In genomic region chr20:20849126-20849525, GRCh38 we compare ENCODE assay signal across 18 cellular contexts.
DNase-seq lines count a peak whose midpoint lies in the region; ATAC-seq, FAIRE-seq and TF ChIP-seq lines count a peak whose summit lies in the region.
"Had no signal": no experiment of that assay in that cellular context is flagged by ENCODE, and none has a peak within 500 bp of the region (broad histone marks: within the 10 kb centered on the region; RNA-seq: fewer than 3 reads in every experiment).

No MANE protein-coding gene starts in this region.

- 91% methylated on average over 8 of the region's 8 CpGs; no CpG with 5 or more reads in 1 of the 2 experiments for WGBS in H1 (ENCODE audit: extremely low coverage in 1 of 2, insufficient coverage in 1 of 2, insufficient read length in 1 of 2, insufficient replicate concordance in 2 of 2, low coverage in 1 of 2, low lambda C conversion rate in 2 of 2, missing lambda C conversion rate in 1 of 2), 2 experiments
- WGBS in H9 (ENCODE audit: extremely low coverage, insufficient read length, low lambda C conversion rate): no CpG with 5 or more reads among the region's 8 CpGs

- no peak for TF ChIP-seq RAD21 in H1 (IDR thresholded peaks at IDR 0.05 in 1 of 2, conservative IDR thresholded peaks at IDR 0.05 in 1 of 2; ENCODE audit: low read depth in 2 of 2, low read length in 2 of 2)

- no peak overlapping the region for H4K5ac ChIP-seq in H1 (ENCODE audit: insufficient read length, low read depth, low read length)
- no peak overlapping the region for H4K5ac ChIP-seq in H9 (ENCODE audit: insufficient read length, low read depth, low read length)

- H3K4me3 ChIP-seq in H1 (ENCODE audit: extremely low read depth in 1 of 4, insufficient read depth in 2 of 4, low read depth in 3 of 4, low read length in 4 of 4): no peak overlapping the region

- H3K4me1 ChIP-seq in H1 (replicated peaks in 1 of 4; ENCODE audit: control insufficient read depth in 3 of 4, insufficient read depth in 4 of 4, low read length in 3 of 4): no peaks in the 10 kb centered on the region
- no peaks in the 10 kb centered on the region; the same call in 1 of the 2 replicates for H3K4me1 ChIP-seq in H9 (ENCODE audit: insufficient read depth, low read length)

- peaks cover 3 to 8% of the 10 kb centered on the region in 2 experiments; a peak in 3 of 5 replicates for H3K9me3 Mint-ChIP-seq in H9
- H3K9me3 Mint-ChIP-seq: CD4-positive, CD25-positive, alpha-beta regulatory T cell had no signal

- H3K36me3 Mint-ChIP-seq in H9 (ENCODE audit: insufficient read depth in 1 of 3, low read depth in 3 of 3): no peaks in the 10 kb centered on the region; a peak in 1 of 7 replicates
- H3K36me3 Mint-ChIP-seq: CD4-positive, CD25-positive, alpha-beta regulatory T cell had no signal

- H4K91ac ChIP-seq in H1 (replicated peaks; ENCODE audit: insufficient read length, low read length) (no peak overlapping the region), H9 (ENCODE audit: insufficient read length, low read depth, low read length) (no peak overlapping the region)

- no peak overlapping the region for H3T11ph ChIP-seq in H9 (ENCODE audit: low read length)

- H3K18ac ChIP-seq in H1 (ENCODE audit: extremely low read depth, low read length) (no peak overlapping the region), H9 (ENCODE audit: insufficient read length, low read depth, low read length) (no peak overlapping the region)

- no peak overlapping the region for H3K14ac ChIP-seq in H1 (ENCODE audit: insufficient read length)
- H3K14ac ChIP-seq in H9 (ENCODE audit: insufficient read depth, low read length): no peak overlapping the region

- POLR2A ChIA-PET in H1 (lab: Charles Lee; ENCODE audit: partially characterized antibody): no interaction called here

- H3K27ac ChIP-seq in H1 (ENCODE audit: low read depth, low read length) (no peak overlapping the region), H9 (ENCODE audit: insufficient read length, low read depth, low read length) (no peak overlapping the region)

- in situ Hi-C loops in G401 (cut with HindIII; ENCODE audit: low sequenced_read_pairs): no loop called here

- H2BK5ac ChIP-seq in H1 (ENCODE audit: low read depth, low read length): no peak overlapping the region
- H2BK5ac ChIP-seq in H9 (ENCODE audit: insufficient read length, low read length): no peak overlapping the region

- no peak for TF ChIP-seq EP300 in H1 (IDR thresholded peaks at IDR 0.05; ENCODE audit: borderline replicate concordance in 1 of 2, low read depth in 2 of 2, low read length in 2 of 2)

- H2AFZ ChIP-seq in H1 (ENCODE audit: low read length) (no peak overlapping the region), H9 (ENCODE audit: low read length) (no peak overlapping the region)

- H3K23me2 ChIP-seq in H1 (ENCODE audit: low read depth, low read length) (no peaks in the 10 kb centered on the region), H9 (ENCODE audit: insufficient read length, low read depth, low read length, poor library complexity, severe bottlenecking) (no peaks in the 10 kb centered on the region)

- no peaks in the 10 kb centered on the region for H3K36me3 ChIP-seq in H1 (ENCODE audit: control insufficient read depth in 2 of 4, insufficient read depth in 4 of 4, low read length in 3 of 4)

- H4K20me1 ChIP-seq in H1 (replicated peaks in 1 of 2; ENCODE audit: control insufficient read depth in 1 of 2, insufficient read depth in 2 of 2, low read length in 2 of 2) (no peaks in the 10 kb centered on the region), H9 (ENCODE audit: control insufficient read depth, insufficient read depth, insufficient read length) (no peaks in the 10 kb centered on the region)

- H3K4me2 ChIP-seq in H1 (ENCODE audit: insufficient read depth in 1 of 2, low read depth in 2 of 2, low read length in 2 of 2) (no peak overlapping the region), H9 (ENCODE audit: insufficient read depth, insufficient read length, low read length) (no peak overlapping the region)

- no peak overlapping the region for H3K9ac ChIP-seq in H1 (replicated peaks in 1 of 4; ENCODE audit: extremely low read depth in 1 of 4, low read depth in 3 of 4, low read length in 3 of 4)
- no peak overlapping the region for H3K9ac ChIP-seq in H9 (ENCODE audit: extremely low read depth, insufficient read length, low read length)

- H3K79me1 ChIP-seq in H1 (ENCODE audit: low read depth, low read length) (no peaks in the 10 kb centered on the region), H9 (ENCODE audit: insufficient read depth, low read depth, low read length, poor library complexity, severe bottlenecking) (no peaks in the 10 kb centered on the region)

- H3K4ac ChIP-seq in H1 (replicated peaks; ENCODE audit: insufficient read length, low read depth, low read length) (no peak overlapping the region), H9 (ENCODE audit: low read depth, low read length) (no peak overlapping the region)

- peaks cover 6% of the 10 kb centered on the region for H3K27me3 Mint-ChIP-seq in H9 (ENCODE audit: low read depth)

- H3K4me1 Mint-ChIP-seq in H9: peaks cover 8 to 10% of the 10 kb centered on the region in 2 experiments; a peak in 3 of 4 replicates
- H3K4me1 Mint-ChIP-seq: CD4-positive, CD25-positive, alpha-beta regulatory T cell had no signal

- TF ChIP-seq POLR2A in H1 (IDR thresholded peaks at IDR 0.05; ENCODE audit: control extremely low read depth in 1 of 2, low read depth in 2 of 2, low read length in 2 of 2): no peak

- H4K8ac ChIP-seq in H1 (ENCODE audit: extremely low read depth, insufficient read depth, low read length) (peak overlapping the region; percentile 59; the same call in 1 of the 2 replicates), H9 (replicated peaks; ENCODE audit: insufficient read length, low read depth, low read length) (no peak overlapping the region)

- H3K56ac ChIP-seq in H1 (replicated peaks; ENCODE audit: insufficient read length, low read depth, low read length): no peak overlapping the region
- H3K56ac ChIP-seq in H9 (ENCODE audit: insufficient read length, low read depth, low read length): no peak overlapping the region

- H2BK20ac ChIP-seq in H1 (ENCODE audit: low read length): no peak overlapping the region
- H2BK20ac ChIP-seq in H9 (ENCODE audit: low read depth, low read length, poor library complexity, severe bottlenecking): no peak overlapping the region

- H2AK5ac ChIP-seq in H1 (ENCODE audit: low read depth, low read length): no peak overlapping the region
- no peak overlapping the region for H2AK5ac ChIP-seq in H9 (ENCODE audit: insufficient read length, low read length)

- TF ChIP-seq CTCF in H1 (IDR thresholded peaks at IDR 0.05; ENCODE audit: control extremely low read depth in 1 of 3, insufficient read depth in 1 of 3, low read depth in 1 of 3, low read length in 3 of 3): no peak
- TF ChIP-seq CTCF in H9 (conservative IDR thresholded peaks at IDR 0.05): no peak

- peaks cover 0 to 3% of the 10 kb centered on the region in 2 experiments; a peak in 1 of 4 replicates for H3K9me3 ChIP-seq in H1 (ENCODE audit: insufficient read depth in 2 of 2, low read depth in 1 of 2, low read length in 1 of 2)
- H3K9me3 ChIP-seq in H9 (ENCODE audit: control insufficient read depth, low read depth, low read length): no peaks in the 10 kb centered on the region

- no peak for FAIRE-seq in H1 (lab: Jason Lieb, UNC)
- FAIRE-seq: A204.1, G401.6, GM12892 had no signal

- H3K79me2 ChIP-seq in H1 (ENCODE audit: control insufficient read depth in 1 of 2, insufficient read depth in 2 of 2, low read length in 2 of 2): no peaks in the 10 kb centered on the region
- no peaks in the 10 kb centered on the region for H3K79me2 ChIP-seq in H9 (ENCODE audit: insufficient read depth, low read length)

- CTCF ChIA-PET in H1 (lab: Charles Lee; ENCODE audit: partially characterized antibody): interaction anchor here (1.2 to 3.6 kb wide), 2 partner anchors 11 to 12 kb away, joined by 6 to 27 read pairs; no protein-coding TSS in a partner anchor

- H3K27ac Mint-ChIP-seq in H9: no peak overlapping the region
- H3K27ac Mint-ChIP-seq: CD4-positive, CD25-positive, alpha-beta regulatory T cell had no signal

- H2BK15ac ChIP-seq in H1 (ENCODE audit: low read length) (no peak overlapping the region), H9 (ENCODE audit: low read depth, low read length) (no peak overlapping the region)

- DNase-seq in G401 (ENCODE audit: low spot score): peak; percentile 1
- DNase-seq in H1 (ENCODE audit: low read depth in 1 of 2, low spot score in 2 of 2): no peak
- DNase-seq in medulla oblongata (ENCODE audit: extremely low spot score): peak; percentile 92
- peak; percentile 94 for DNase-seq in superior temporal gyrus (ENCODE audit: extremely low spot score)
- no peak for DNase-seq in H9
- DNase-seq in AG20443 (ENCODE audit: low spot score): no peak
- DNase-seq: Calu3; CD4-positive, CD25-positive, alpha-beta regulatory T cell; KBM-7; NCI-H1048; NCI-H2227 treated with DMSO at 0.1 percent for 48 hours; NCI-H526 treated with DMSO at 0.1 percent for 48 hours; OCI-M1 had no signal

- no peak overlapping the region for H3K4me3 Mint-ChIP-seq in H9
- H3K4me3 Mint-ChIP-seq: CD4-positive, CD25-positive, alpha-beta regulatory T cell had no signal

- no peak overlapping the region for H2BK12ac ChIP-seq in H1 (ENCODE audit: low read depth, low read length)
- H2BK12ac ChIP-seq in H9 (ENCODE audit: insufficient read length, low read depth, low read length): no peak overlapping the region

- no peak overlapping the region for H2BK120ac ChIP-seq in H1 (replicated peaks; ENCODE audit: low read depth, low read length)
- H2BK120ac ChIP-seq in H9 (ENCODE audit: low read depth, low read length, poor library complexity, severe bottlenecking): no peak overlapping the region

- H3K23ac ChIP-seq in H1 (ENCODE audit: insufficient read length) (no peak overlapping the region), H9 (ENCODE audit: insufficient read length, low read depth, low read length) (no peak overlapping the region)

- H3K27me3 ChIP-seq in H1 (replicated peaks in 1 of 4; ENCODE audit: control insufficient read depth in 3 of 4, extremely low read depth in 1 of 4, insufficient read depth in 3 of 4, low read length in 3 of 4) (peaks cover 0 to 2% (median 0%) of the 10 kb centered on the region in 4 experiments; a peak in 1 of 7 replicates), H9 (ENCODE audit: insufficient read depth, low read length) (no peaks in the 10 kb centered on the region)

- ATAC-seq in HG02840 (IDR thresholded peaks at IDR 0.05; ENCODE audit: low FRiP score, unreplicated experiment): no peak
- no peak for ATAC-seq in GM18867 (IDR thresholded peaks at IDR 0.05; ENCODE audit: unreplicated experiment)

TF ChIP-seq in H1, 55 proteins besides CTCF, POLR2A, EP300 and RAD21:
- TF ChIP-seq TBP (IDR thresholded peaks at IDR 0.05; ENCODE audit: low read depth, low read length): no peak
- no peak for TF ChIP-seq MAFK (IDR thresholded peaks at IDR 0.05; ENCODE audit: low read depth, low read length)
- no peak for TF ChIP-seq KDM4A (IDR thresholded peaks at IDR 0.05; ENCODE audit: low read depth, low read length, severe bottlenecking)
- no peak for TF ChIP-seq JUND (IDR thresholded peaks at IDR 0.05; ENCODE audit: low read length)
- no peak for TF ChIP-seq RXRA (IDR thresholded peaks at IDR 0.05; ENCODE audit: insufficient read depth, low read depth, low read length)

Comparison
In these comparisons a context has a peak if more than half of its experiments do, and no peak if none do; other contexts are left out.
1. DNase-seq: peak in G401 (single experiment), medulla oblongata (single experiment) and superior temporal gyrus (single experiment); none in H1 (0 of 2), H9 (single experiment) and AG20443 (single experiment).